12 cellular contexts compared by ENCODE assay signal in genomic region chr13:19123502-19123901, GRCh38. TPM values are rescaled to one million over a fixed set of nuclear protein-coding genes. Genes with fewer than 3 reads are reported as not detected.
"Had no signal": no experiment of that assay in that cellular context is flagged by ENCODE, and none has a peak within 500 bp of the region (broad histone marks: within the 10 kb centered on the region; RNA-seq: fewer than 3 reads in every experiment).

No MANE protein-coding gene starts in this region.

- H2AFZ ChIP-seq: GM23248, GM23338 had no signal

- ATAC-seq: GM23338, HCT116 had no signal

- H3K4me3 ChIP-seq: GM23248, GM23338, HAP-1 had no signal

- H3K4me1 ChIP-seq: HAP-1 had no signal

- H3K9ac ChIP-seq: GM23248 had no signal

- FAIRE-seq: H1, H54 had no signal

- H3K27ac ChIP-seq: GM23248 had no signal

- H3K9me3 ChIP-seq: HAP-1 had no signal

- DNase-seq: GM23248, GOT3, H7, H9, HCEC 1CT, HFFc6 had no signal

- H3K4me2 ChIP-seq: GM23338 had no signal

- H3K36me3 ChIP-seq: HAP-1 had no signal

RNA-seq across cellular contexts. Expression of gene TUBA3C, which starts 58.1 kb away (rescaled TPM):
- total RNA-seq: GM23248, GM23338, H1, H4, H7, H9, HFFc6 had no signal
- polyA plus RNA-seq: GM23248, GM23338, H1 had no signal
